In the genomic region with DNA sequence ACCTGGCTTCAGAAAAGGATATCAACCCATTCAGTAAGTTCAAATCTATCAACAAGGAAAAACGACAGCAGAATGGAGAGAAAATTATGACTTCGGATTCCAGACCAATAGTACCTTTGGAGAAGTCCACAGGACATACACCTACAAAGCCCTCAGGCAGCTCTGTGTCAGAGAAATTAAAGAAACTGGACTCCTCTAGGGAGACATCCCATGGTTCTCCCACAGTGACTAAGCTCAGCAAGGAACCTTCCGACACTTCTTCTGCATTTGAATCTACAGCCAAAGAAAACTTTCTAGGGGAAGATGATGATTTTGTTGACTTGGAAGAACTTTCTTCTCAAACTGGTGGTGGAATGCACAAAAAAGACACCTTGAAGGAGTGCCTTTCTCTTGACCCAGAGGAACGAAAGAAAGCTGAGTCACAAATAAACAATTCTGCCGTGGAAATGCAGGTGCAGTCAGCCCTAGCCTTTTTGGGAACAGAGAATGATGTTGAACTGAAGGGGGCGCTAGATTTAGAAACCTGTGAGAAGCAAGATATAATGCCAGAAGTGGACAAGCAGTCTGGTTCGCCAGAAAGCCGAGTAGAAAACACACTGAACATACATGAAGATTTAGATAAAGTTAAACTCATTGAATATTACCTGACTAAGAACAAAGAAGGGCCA, we compare ENCODE assay signal across 8 cellular contexts.
DNase-seq lines count a peak whose midpoint lies in the region; ATAC-seq, FAIRE-seq and TF ChIP-seq lines count a peak whose summit lies in the region.

No MANE protein-coding gene starts in this region.

- DNase-seq in AG04450 (ENCODE audit: low read depth, low spot score) (no peak), GM18507 (ENCODE audit: extremely low spot score, insufficient read length, low read depth) (no peak), RWPE2 (ENCODE audit: low spot score) (no peak), glomerular endothelial cell (ENCODE audit: extremely low read depth, low read depth, low spot score) (peak; percentile 39), NCI-H524 (lab: John Stamatoyannopoulos, UW) (no peak), NCI-H2171 (lab: John Stamatoyannopoulos, UW) (no peak), NCI-H774 (lab: John Stamatoyannopoulos, UW) (no peak)

- no peak overlapping the region for H3K4me3 ChIP-seq in AG04450 (ENCODE audit: low read depth, low read length)
- no peak overlapping the region for H3K4me3 ChIP-seq in RWPE2 (ENCODE audit: severe bottlenecking)

- CTCF ChIA-PET in AG04450 (lab: Charles Lee), result interaction anchor here (1.0 to 3.7 kb wide), 8 partner anchors 12 to 85 kb away, joined by 3 to 19 read pairs (median 4); partner anchors contain the start of gene HINT3

- H3K27ac ChIP-seq in AG04450 (ENCODE audit: low read depth, low read length) (no peak overlapping the region), RWPE2 (ENCODE audit: poor library complexity, severe bottlenecking) (no peak overlapping the region)

- H3K27me3 ChIP-seq in AG04450 (ENCODE audit: control insufficient read depth, insufficient read depth, low read length) (no peaks in the 10 kb centered on the region), RWPE2 (ENCODE audit: insufficient read depth, poor library complexity, severe bottlenecking) (no peaks in the 10 kb centered on the region)

- peaks cover 39% of the 10 kb centered on the region for H3K36me3 ChIP-seq in RWPE2 (ENCODE audit: low read depth)

- peak; percentile 46 for FAIRE-seq in GM18507 (lab: Jason Lieb, UNC)

- H3K4me1 ChIP-seq in RWPE2 (ENCODE audit: insufficient read depth, poor library complexity, severe bottlenecking), result no peaks in the 10 kb centered on the region

- TF ChIP-seq CTCF in AG04450 (IDR thresholded peaks at IDR 0.05; ENCODE audit: low read depth, low read length), result peak; percentile 36; the same call in 1 of the 2 replicates
- peak; percentile 22 for TF ChIP-seq CTCF in RWPE2 (IDR thresholded peaks at IDR 0.05; ENCODE audit: poor library complexity, severe bottlenecking)

- H3K9me3 ChIP-seq in AG04450 (ENCODE audit: control insufficient read depth, insufficient read depth, low read length), result no peaks in the 10 kb centered on the region
- H3K9me3 ChIP-seq in RWPE2 (ENCODE audit: severe bottlenecking), result no peaks in the 10 kb centered on the region

- POLR2A ChIA-PET in AG04450 (lab: Yijun Ruan, JAX), result no interaction called here

- ATAC-seq in RWPE2 (ENCODE audit: low read depth) (no peak), HG02970 (IDR thresholded peaks at IDR 0.05; ENCODE audit: low FRiP score, unreplicated experiment) (no peak)
